Comparison of ENCODE assay signal across 24 cellular contexts in the genomic region with DNA sequence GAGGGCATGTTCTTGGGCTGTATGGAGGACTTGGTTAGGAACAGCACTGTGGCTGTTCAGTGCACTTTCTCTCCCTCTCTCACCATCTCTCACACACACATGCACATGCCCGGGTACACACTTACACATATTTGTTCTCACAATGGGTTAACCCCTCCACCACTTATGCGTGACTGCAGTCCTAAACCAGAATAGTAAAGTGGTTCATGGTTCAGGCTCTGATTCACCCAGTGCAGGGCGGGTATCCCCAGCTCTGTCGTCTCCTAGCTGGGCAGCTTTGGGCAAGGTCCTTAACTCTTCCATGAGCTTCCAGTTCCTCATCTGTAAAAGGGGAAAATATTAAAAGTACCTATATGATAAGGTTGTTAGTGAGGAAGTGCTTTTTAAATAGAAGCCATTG. TPM values are rescaled to one million over a fixed set of nuclear protein-coding genes. Genes with fewer than 3 reads are reported as not detected.
DNase-seq lines count a peak whose midpoint lies in the region; ATAC-seq, FAIRE-seq and TF ChIP-seq lines count a peak whose summit lies in the region.
"Had no signal": no experiment of that assay in that cellular context is flagged by ENCODE, and none has a peak within 500 bp of the region (broad histone marks: within the 10 kb centered on the region; RNA-seq: fewer than 3 reads in every experiment).

No MANE protein-coding gene starts in this region.

- peaks cover 31% of the 10 kb centered on the region for H3F3A ChIP-seq in neural progenitor cell (ENCODE audit: low read depth)

- no peak overlapping the region for H3K18ac ChIP-seq in H1 (ENCODE audit: extremely low read depth, low read length)

- no peak overlapping the region for H2BK12ac ChIP-seq in H1 (ENCODE audit: low read depth, low read length)

- H3K4me2 ChIP-seq in H1 (ENCODE audit: insufficient read depth in 1 of 2, low read depth in 2 of 2, low read length in 2 of 2) (no peak overlapping the region), neural progenitor cell (no peak overlapping the region)
- H3K4me2 ChIP-seq: BLaER1 had no signal

- no peak overlapping the region for H2AK5ac ChIP-seq in H1 (ENCODE audit: low read depth, low read length)

- no peak overlapping the region for H3K14ac ChIP-seq in H1 (ENCODE audit: insufficient read length)

- H3K4me3 ChIP-seq in H1 (ENCODE audit: extremely low read depth in 1 of 4, insufficient read depth in 2 of 4, low read depth in 3 of 4, low read length in 4 of 4) (no peak overlapping the region), neural progenitor cell (no peak overlapping the region)
- H3K4me3 ChIP-seq: BLaER1 had no signal

- no peak overlapping the region for H4K5ac ChIP-seq in H1 (ENCODE audit: insufficient read length, low read depth, low read length)

- H3K79me2 ChIP-seq in H1 (ENCODE audit: control insufficient read depth in 1 of 2, insufficient read depth in 2 of 2, low read length in 2 of 2) = no peaks in the 10 kb centered on the region
- no peaks in the 10 kb centered on the region for H3K79me2 ChIP-seq in neural progenitor cell (ENCODE audit: low read depth)

- no peak for TF ChIP-seq RAD21 in H1 (IDR thresholded peaks at IDR 0.05 in 1 of 2, conservative IDR thresholded peaks at IDR 0.05 in 1 of 2; ENCODE audit: low read depth in 2 of 2, low read length in 2 of 2)

- WGBS in H1 (ENCODE audit: extremely low coverage in 1 of 2, insufficient coverage in 1 of 2, insufficient read length in 1 of 2, insufficient replicate concordance in 2 of 2, low coverage in 1 of 2, low lambda C conversion rate in 2 of 2, missing lambda C conversion rate in 1 of 2), 2 experiments = 94% methylated on average over 4 of the region's 4 CpGs; no CpG with 5 or more reads in 1 of the 2 experiments

- no peak for TF ChIP-seq CTCF in H1 (IDR thresholded peaks at IDR 0.05; ENCODE audit: control extremely low read depth in 1 of 3, insufficient read depth in 1 of 3, low read depth in 1 of 3, low read length in 3 of 3)
- no peak for TF ChIP-seq CTCF in neural progenitor cell (IDR thresholded peaks at IDR 0.05)

- no peak for TF ChIP-seq POLR2A in H1 (IDR thresholded peaks at IDR 0.05; ENCODE audit: control extremely low read depth in 1 of 2, low read depth in 2 of 2, low read length in 2 of 2)

- DNase-seq in DMS79 treated with DMSO at 0.1 percent for 48 hours (lab: John Stamatoyannopoulos, UW) (peak; percentile 4), DMS79 (lab: John Stamatoyannopoulos, UW) (no peak), H1 (ENCODE audit: low read depth in 1 of 2, low spot score in 2 of 2) (no peak), left kidney (ENCODE audit: low read depth, low spot score) (peak; percentile 47), neural progenitor cell (ENCODE audit: low spot score) (no peak), NK-92 (lab: John Stamatoyannopoulos, UW; ENCODE audit: unreplicated experiment) (no peak)
- DNase-seq in naive thymus-derived CD8-positive, alpha-beta T cell = no peak
- DNase-seq: Caco-2; CD4-positive, CD25-positive, alpha-beta regulatory T cell; CD8-positive, alpha-beta T cell; DMS153; DND-41; GOT3; H7; HCEC 1CT had no signal

- H3K4me1 ChIP-seq in H1 (replicated peaks in 1 of 4; ENCODE audit: control insufficient read depth in 3 of 4, insufficient read depth in 4 of 4, low read length in 3 of 4) (peaks cover 0 to 2% (median 0%) of the 10 kb centered on the region in 4 experiments; a peak in 2 of 7 replicates), neural progenitor cell (peaks cover 40% of the 10 kb centered on the region)
- H3K4me1 ChIP-seq: Caco-2 had no signal

- peaks cover 3% of the 10 kb centered on the region for H3K9me3 Mint-ChIP-seq in neural progenitor cell
- H3K9me3 Mint-ChIP-seq in naive thymus-derived CD8-positive, alpha-beta T cell = no peaks in the 10 kb centered on the region
- H3K9me3 Mint-ChIP-seq: CD8-positive, alpha-beta T cell had no signal

- peak overlapping the region; percentile 9; the same call in 1 of the 2 replicates for H2BK20ac ChIP-seq in H1 (ENCODE audit: low read length)

- no peak for TF ChIP-seq EP300 in H1 (IDR thresholded peaks at IDR 0.05; ENCODE audit: borderline replicate concordance in 1 of 2, low read depth in 2 of 2, low read length in 2 of 2)

- no peaks in the 10 kb centered on the region for H3K23me2 ChIP-seq in H1 (ENCODE audit: low read depth, low read length)

- FAIRE-seq in H1 (lab: Jason Lieb, UNC) = no peak
- FAIRE-seq: A204.1, G401.6, GM12892, GM19239 had no signal

- no peak overlapping the region for H4K8ac ChIP-seq in H1 (ENCODE audit: extremely low read depth, insufficient read depth, low read length)

- no peaks in the 10 kb centered on the region for H3K36me3 Mint-ChIP-seq in neural progenitor cell
- H3K36me3 Mint-ChIP-seq in naive thymus-derived CD8-positive, alpha-beta T cell = no peaks in the 10 kb centered on the region
- H3K36me3 Mint-ChIP-seq: CD4-positive, CD25-positive, alpha-beta regulatory T cell; CD8-positive, alpha-beta T cell had no signal

- no peak overlapping the region for H3K23ac ChIP-seq in H1 (ENCODE audit: insufficient read length)

- POLR2A ChIA-PET in H1 (lab: Charles Lee; ENCODE audit: partially characterized antibody) = interaction anchor here (0.6 kb wide), 1 partner anchor 743 kb away, joined by 3 read pairs; no protein-coding TSS in a partner anchor
- POLR2A ChIA-PET in naive thymus-derived CD8-positive, alpha-beta T cell (lab: Charles Lee) = interaction anchor here (0.6 kb wide), 1 partner anchor 84 kb away, joined by 3 read pairs; no protein-coding TSS in a partner anchor

- no peaks in the 10 kb centered on the region for H4K20me1 ChIP-seq in H1 (replicated peaks in 1 of 2; ENCODE audit: control insufficient read depth in 1 of 2, insufficient read depth in 2 of 2, low read length in 2 of 2)
- H4K20me1 ChIP-seq in neural progenitor cell (ENCODE audit: low read depth) = no peaks in the 10 kb centered on the region
- H4K20me1 ChIP-seq: BLaER1 had no signal

- H4K91ac ChIP-seq in H1 (replicated peaks; ENCODE audit: insufficient read length, low read length) = no peak overlapping the region

- H2BK5ac ChIP-seq in H1 (ENCODE audit: low read depth, low read length) = no peak overlapping the region

- H3K27me3 Mint-ChIP-seq in neural progenitor cell (ENCODE audit: insufficient read depth, low read depth) = peaks cover 4% of the 10 kb centered on the region
- peaks cover 2 to 26% (median 13%) of the 10 kb centered on the region in 5 donors for H3K27me3 Mint-ChIP-seq in naive thymus-derived CD8-positive, alpha-beta T cell

- H2AFZ ChIP-seq in H1 (ENCODE audit: low read length) (no peak overlapping the region), neural progenitor cell (replicated peaks) (no peak overlapping the region)

- no peaks in the 10 kb centered on the region for H3K36me3 ChIP-seq in H1 (ENCODE audit: control insufficient read depth in 2 of 4, insufficient read depth in 4 of 4, low read length in 3 of 4)
- no peaks in the 10 kb centered on the region for H3K36me3 ChIP-seq in neural progenitor cell
- H3K36me3 ChIP-seq: BLaER1 had no signal

- no peak for ATAC-seq in GM19455 (IDR thresholded peaks at IDR 0.05; ENCODE audit: unreplicated experiment)
- no peak for ATAC-seq in naive thymus-derived CD8-positive, alpha-beta T cell
- ATAC-seq: CD8-positive, alpha-beta T cell had no signal

- H3K27me3 ChIP-seq in H1 (replicated peaks in 1 of 4; ENCODE audit: control insufficient read depth in 3 of 4, extremely low read depth in 1 of 4, insufficient read depth in 3 of 4, low read length in 3 of 4) (no peaks in the 10 kb centered on the region), neural progenitor cell (no peaks in the 10 kb centered on the region)
- H3K27me3 ChIP-seq: BLaER1 had no signal

- H3K56ac ChIP-seq in H1 (replicated peaks; ENCODE audit: insufficient read length, low read depth, low read length) = no peak overlapping the region

- no peak overlapping the region for H2BK120ac ChIP-seq in H1 (replicated peaks; ENCODE audit: low read depth, low read length)

- no peak overlapping the region for H3K4me3 Mint-ChIP-seq in neural progenitor cell
- H3K4me3 Mint-ChIP-seq in naive thymus-derived CD8-positive, alpha-beta T cell = no peak overlapping the region
- H3K4me3 Mint-ChIP-seq: B cell; CD4-positive, CD25-positive, alpha-beta regulatory T cell; CD8-positive, alpha-beta T cell had no signal

- CTCF ChIA-PET in H1 (lab: Charles Lee; ENCODE audit: partially characterized antibody) = interaction anchor here (0.7 to 7.6 kb wide), 6 partner anchors 11 to 396 kb away, joined by 3 to 73 read pairs (median 3); no protein-coding TSS in a partner anchor

- peak overlapping the region; percentile 76 for H3K27ac Mint-ChIP-seq in neural progenitor cell
- H3K27ac Mint-ChIP-seq in naive thymus-derived CD8-positive, alpha-beta T cell = no peak overlapping the region
- H3K27ac Mint-ChIP-seq: B cell; CD4-positive, CD25-positive, alpha-beta regulatory T cell; CD8-positive, alpha-beta T cell had no signal

- H3K9ac ChIP-seq in H1 (replicated peaks in 1 of 4; ENCODE audit: extremely low read depth in 1 of 4, low read depth in 3 of 4, low read length in 3 of 4) (no peak overlapping the region), neural progenitor cell (no peak overlapping the region)
- H3K9ac ChIP-seq: BLaER1 had no signal

- H3K4me1 Mint-ChIP-seq in neural progenitor cell = peaks cover 46% of the 10 kb centered on the region
- H3K4me1 Mint-ChIP-seq in naive thymus-derived CD8-positive, alpha-beta T cell = no peaks in the 10 kb centered on the region
- H3K4me1 Mint-ChIP-seq: B cell; CD4-positive, CD25-positive, alpha-beta regulatory T cell had no signal

- H3K9me3 ChIP-seq in H1 (ENCODE audit: insufficient read depth in 2 of 2, low read depth in 1 of 2, low read length in 1 of 2) = no peaks in the 10 kb centered on the region
- no peaks in the 10 kb centered on the region for H3K9me3 ChIP-seq in neural progenitor cell (ENCODE audit: low read depth)
- H3K9me3 ChIP-seq: BLaER1, Caco-2 had no signal

- H3K79me1 ChIP-seq in H1 (ENCODE audit: low read depth, low read length) = no peaks in the 10 kb centered on the region

- H3K27ac ChIP-seq in H1 (ENCODE audit: low read depth, low read length) (no peak overlapping the region), neural progenitor cell (no peak overlapping the region)
- H3K27ac ChIP-seq: 22Rv1, BLaER1, C4-2B had no signal

- H3K4ac ChIP-seq in H1 (replicated peaks; ENCODE audit: insufficient read length, low read depth, low read length) = no peak overlapping the region

- H2BK15ac ChIP-seq in H1 (ENCODE audit: low read length) = no peak overlapping the region

RNA-seq across cellular contexts. Expression of gene GALNT10, which starts 45.3 kb away (rescaled TPM):
- 15.2 and 15.5 TPM in 2 replicates for total RNA-seq in H1 (2021; fragmentation: NEBNext Ultra II Directional; extraction: Animal tissue kit (Norgen Biotek cat#: 25700))
- polyA plus RNA-seq in H1 (2011; rRNA removed) = 4.6 and 5.1 TPM in 2 replicates
- polyA plus RNA-seq in H1 (2011; cell fraction: cytosol; rRNA removed) = 7.7 TPM
- polyA plus RNA-seq in H1 (2011; cell fraction: nucleus; rRNA removed) = 15.9 TPM
- 7.3 to 11.0 TPM (median 8.5 TPM) in 4 replicates for polyA plus RNA-seq in H1 (2012, experiment 1 of 2)
- 5.7 TPM for polyA plus RNA-seq in H1 (2012, experiment 2 of 2)
- 16.8 TPM for polyA plus RNA-seq in H1 (2013, experiment 1 of 2)
- 21.6 TPM for polyA plus RNA-seq in H1 (2013, experiment 2 of 2)
- 21.7 and 44.6 TPM in 2 replicates for polyA minus RNA-seq in H1 (2011; rRNA and poly(A)+ RNA removed)
- polyA minus RNA-seq in H1 (2011; cell fraction: cytosol; rRNA and poly(A)+ RNA removed) = 8.4 TPM
- polyA minus RNA-seq in H1 (2011; cell fraction: nucleus; rRNA and poly(A)+ RNA removed) = 25.8 TPM
- total RNA-seq in neural progenitor cell (ENCODE audit: low replicate concordance) = 10.2 and 10.5 TPM in 2 replicates
- total RNA-seq in naive thymus-derived CD8-positive, alpha-beta T cell = 10 to 100 TPM; 46.7 to 51.1 TPM
- 10 to 100 TPM in 1 of 3 donors, 1 to 10 TPM in 2; 6.9 to 15.8 (median 9.1) TPM for polyA plus RNA-seq in naive thymus-derived CD8-positive, alpha-beta T cell

Comparison
In these comparisons a context has a peak if more than half of its experiments do, and no peak if none do; other contexts are left out.
1. DNase-seq: peak in DMS79 treated with DMSO at 0.1 percent for 48 hours (single experiment) and left kidney (single experiment); none in DMS79 (single experiment), H1 (0 of 2), neural progenitor cell (single experiment), NK-92 (single experiment) and naive thymus-derived CD8-positive, alpha-beta T cell (0 of 10).